In the genomic region with DNA sequence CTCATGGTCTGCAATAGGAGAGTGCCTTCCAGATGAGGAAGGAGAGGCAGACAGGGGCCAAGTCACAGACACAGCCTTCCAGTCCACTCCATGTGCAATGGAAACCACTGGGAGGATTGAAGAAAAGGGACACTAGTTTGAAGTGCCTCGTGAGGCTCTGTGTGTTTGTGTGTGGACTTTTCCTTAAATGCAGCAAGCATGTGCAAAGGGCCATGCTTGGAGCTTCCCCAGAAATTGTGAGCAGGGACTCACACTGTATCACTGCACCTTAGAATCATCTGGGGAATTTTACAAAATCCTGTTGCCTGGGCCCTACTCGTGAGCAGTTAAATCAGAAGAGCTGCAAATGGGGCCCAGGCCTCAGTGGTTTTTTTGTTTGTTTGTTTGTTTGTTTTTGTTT, we compare ENCODE assay signal across 3 cellular contexts.
"Had no signal": no experiment of that assay in that cellular context is flagged by ENCODE, and none has a peak within 500 bp of the region (broad histone marks: within the 10 kb centered on the region; RNA-seq: fewer than 3 reads in every experiment).

No MANE protein-coding gene starts in this region.

- H3K9me3 Mint-ChIP-seq: GM23338, IgD-negative memory B cell had no signal

- H3K4me3 Mint-ChIP-seq: GM23338, H9, IgD-negative memory B cell had no signal

- H3K4me3 ChIP-seq: GM23338 had no signal

- H3K4me1 Mint-ChIP-seq: GM23338, H9, IgD-negative memory B cell had no signal

- H3K27ac Mint-ChIP-seq: GM23338, H9, IgD-negative memory B cell had no signal
